33 cellular contexts compared by ENCODE assay signal in genomic region chr1:26005392-26006105, GRCh38. TPM values are rescaled to one million over a fixed set of nuclear protein-coding genes. Genes with fewer than 3 reads are reported as not detected.
"Had no signal": no experiment of that assay in that cellular context is flagged by ENCODE, and none has a peak within 500 bp of the region (broad histone marks: within the 10 kb centered on the region; RNA-seq: fewer than 3 reads in every experiment).

No MANE protein-coding gene starts in this region.

- ATAC-seq: activated CD8-positive, alpha-beta T cell treated with anti-CD3 and anti-CD28 coated beads for 36 hours; activated T-cell treated with anti-CD3 and anti-CD28 coated beads, Interleukin-2, amount 50 U/mL, for 72 hours; activated T-helper 17 cell treated with anti-CD3 and anti-CD28 coated beads, Interleukin-2, amount 50 U/mL, for 72 hours; PC-3 had no signal

- H3K4me3 ChIP-seq: cardiac muscle cell, MG63, Peyer's patch had no signal

- DNase-seq: activated CD4-positive, alpha-beta T cell treated with anti-CD3 and anti-CD28 coated beads, Interleukin-2, amount 10 ng/mL, durations not matched to agents 24 days and 14 days; activated CD4-positive, alpha-beta T cell treated with anti-CD3 and anti-CD28 coated beads, Interleukin-2, amount 50 U/mL, for 4 hours; activated CD4-positive, CD25-positive, alpha-beta regulatory T cell; activated CD8-positive, alpha-beta T cell treated with anti-CD3 and anti-CD28 coated beads for 36 hours; activated effector memory CD4-positive, alpha-beta T cell treated with anti-CD3 and anti-CD28 coated beads, Interleukin-2, amount 50 U/mL, for 16 hours; activated naive CD4-positive, alpha-beta T cell treated with Interleukin-2 at 50 U/mL for 16 hours; activated naive CD8-positive, alpha-beta T cell treated with anti-CD3 and anti-CD28 coated beads, Interleukin-2, amount 10 ng/mL, durations not matched to agents 7 days and 5 days; activated T-cell treated with anti-CD3 and anti-CD28 coated beads, Interleukin-2, amount 50 U/mL, for 1 hour; activated T-cell treated with anti-CD3 and anti-CD28 coated beads, Interleukin-2, amount 50 U/mL, for 72 hours; brain microvascular endothelial cell; IMR-90; Karpas-422; KBM-7; MG63; NCI-H1048; NCI-H1105 treated with DMSO at 0.1 percent for 48 hours; NCI-H1436; NCI-H1694; NCI-H1930; NCI-H2081 treated with DMSO at 0.1 percent for 48 hours; NCI-H226; NCI-H446 treated with DMSO at 0.1 percent for 48 hours; NCI-H524; PC-3; Peyer's patch; RPMI8226; T1000; WERI-Rb-1 had no signal

RNA-seq across cellular contexts. Expression of gene EXTL1, which starts 16.0 kb away (rescaled TPM):
- total RNA-seq: activated CD4-positive, alpha-beta T cell treated with anti-CD3 and anti-CD28 coated beads, Interleukin-2, amount 10 ng/mL, durations not matched to agents 24 days and 14 days; activated CD8-positive, alpha-beta memory T cell treated with anti-CD3 and anti-CD28 coated beads for 36 hours; activated CD8-positive, alpha-beta T cell treated with anti-CD3 and anti-CD28 coated beads for 36 hours; activated naive CD8-positive, alpha-beta T cell treated with anti-CD3 and anti-CD28 coated beads, Interleukin-2, amount 10 ng/mL, durations not matched to agents 7 days and 5 days; activated T-cell treated with anti-CD3 and anti-CD28 coated beads, Interleukin-2, amount 50 U/mL, for 72 hours; activated T-helper 17 cell treated with anti-CD3 and anti-CD28 coated beads, Interleukin-2, amount 50 U/mL, for 72 hours; Peyer's patch; T-helper 1 cell treated with Interleukin-12 subunit alpha and Interleukin-12 subunit beta and Interleukin-4 antibody, amounts not matched to agents 30 ng/mL and 1 ng/mL, for 36 hours; T-helper 2 cell treated with Interferon-gamma antibody and Interleukin-4, amounts not matched to agents 100 ng/mL and 5 ng/mL, for 36 hours had no signal

RNA-seq across cellular contexts. Expression of gene SLC30A2, which starts 40.4 kb away (rescaled TPM):
- total RNA-seq: activated CD4-positive, alpha-beta T cell treated with anti-CD3 and anti-CD28 coated beads, Interleukin-2, amount 10 ng/mL, durations not matched to agents 24 days and 14 days; activated CD8-positive, alpha-beta memory T cell treated with anti-CD3 and anti-CD28 coated beads for 36 hours; activated CD8-positive, alpha-beta T cell treated with anti-CD3 and anti-CD28 coated beads for 36 hours; activated naive CD8-positive, alpha-beta T cell treated with anti-CD3 and anti-CD28 coated beads, Interleukin-2, amount 10 ng/mL, durations not matched to agents 7 days and 5 days; activated T-cell treated with anti-CD3 and anti-CD28 coated beads, Interleukin-2, amount 50 U/mL, for 72 hours; activated T-helper 17 cell treated with anti-CD3 and anti-CD28 coated beads, Interleukin-2, amount 50 U/mL, for 72 hours; IMR-90; T-helper 1 cell treated with Interleukin-12 subunit alpha and Interleukin-12 subunit beta and Interleukin-4 antibody, amounts not matched to agents 30 ng/mL and 1 ng/mL, for 36 hours; T-helper 2 cell treated with Interferon-gamma antibody and Interleukin-4, amounts not matched to agents 100 ng/mL and 5 ng/mL, for 36 hours had no signal
